ENCODE assay signal across 8 cellular contexts in genomic region chr1:46166521-46167462, GRCh38.
DNase-seq lines count a peak whose midpoint lies in the region; ATAC-seq and TF ChIP-seq lines count a peak whose summit lies in the region.

No MANE protein-coding gene starts in this region.

- H3K4me2 ChIP-seq in OCI-LY3 (ENCODE audit: low read length), result peak overlapping the region; percentile 100

- peak overlapping the region; percentile 98 for H2AFZ ChIP-seq in OCI-LY3 (ENCODE audit: low read depth, low read length)

- H3K27ac ChIP-seq in OCI-LY3 (ENCODE audit: low read length) (no peak overlapping the region), angular gyrus (ENCODE audit: low read depth, low read length) (peak overlapping the region; percentile 81)

- H3K9ac ChIP-seq in ES-I3 (ENCODE audit: low read depth, low read length) (peak overlapping the region; percentile 10; the same call in 1 of the 2 replicates), OCI-LY3 (ENCODE audit: low read length) (peak overlapping the region; percentile 72)

- ATAC-seq in HG02623 (IDR thresholded peaks at IDR 0.05; ENCODE audit: unreplicated experiment) (no peak), HG02610 (IDR thresholded peaks at IDR 0.05; ENCODE audit: unreplicated experiment) (no peak)

- H3K9me3 ChIP-seq in ES-I3 (ENCODE audit: control insufficient read depth, insufficient read depth, low read length), result no peaks in the 10 kb centered on the region
- no peaks in the 10 kb centered on the region for H3K9me3 ChIP-seq in OCI-LY3 (ENCODE audit: insufficient read depth, low read length)

- H3K27me3 ChIP-seq in OCI-LY3 (ENCODE audit: low read depth, low read length), result peaks cover 22% of the 10 kb centered on the region; the same call in 1 of the 2 replicates

- no peaks in the 10 kb centered on the region for H3K4me1 ChIP-seq in ES-I3 (ENCODE audit: insufficient read depth, low read length)
- H3K4me1 ChIP-seq in OCI-LY3 (ENCODE audit: low read length), result peaks cover 11% of the 10 kb centered on the region; the same call in 1 of the 2 replicates

- H4K20me1 ChIP-seq in OCI-LY3 (ENCODE audit: insufficient read depth, low read length), result no peaks in the 10 kb centered on the region

- no peaks in the 10 kb centered on the region for H3K36me3 ChIP-seq in ES-I3 (ENCODE audit: insufficient read depth, low read length)
- H3K36me3 ChIP-seq in OCI-LY3 (replicated peaks; ENCODE audit: low read depth, low read length), result no peaks in the 10 kb centered on the region

- peak overlapping the region; percentile 92 for H3K4me3 ChIP-seq in OCI-LY3 (ENCODE audit: low read length)

- TF ChIP-seq CTCF in OCI-LY3 (IDR thresholded peaks at IDR 0.05; ENCODE audit: low read depth, low read length), result no peak

- DNase-seq in iPS-NIHi7 (ENCODE audit: extremely low spot score), result peak; percentile 34
- DNase-seq in stimulated activated CD4-positive, alpha-beta T cell treated with anti-CD3 and anti-CD28 coated beads, Interleukin-2, amount 100 ng/mL, for 24 hours, result peak; percentile 53 to 57
- DNase-seq in GF-D8 (lab: John Stamatoyannopoulos, UW), result no peak

- no peaks in the 10 kb centered on the region for H3K79me2 ChIP-seq in OCI-LY3 (ENCODE audit: low read length)
